In the genomic region with DNA sequence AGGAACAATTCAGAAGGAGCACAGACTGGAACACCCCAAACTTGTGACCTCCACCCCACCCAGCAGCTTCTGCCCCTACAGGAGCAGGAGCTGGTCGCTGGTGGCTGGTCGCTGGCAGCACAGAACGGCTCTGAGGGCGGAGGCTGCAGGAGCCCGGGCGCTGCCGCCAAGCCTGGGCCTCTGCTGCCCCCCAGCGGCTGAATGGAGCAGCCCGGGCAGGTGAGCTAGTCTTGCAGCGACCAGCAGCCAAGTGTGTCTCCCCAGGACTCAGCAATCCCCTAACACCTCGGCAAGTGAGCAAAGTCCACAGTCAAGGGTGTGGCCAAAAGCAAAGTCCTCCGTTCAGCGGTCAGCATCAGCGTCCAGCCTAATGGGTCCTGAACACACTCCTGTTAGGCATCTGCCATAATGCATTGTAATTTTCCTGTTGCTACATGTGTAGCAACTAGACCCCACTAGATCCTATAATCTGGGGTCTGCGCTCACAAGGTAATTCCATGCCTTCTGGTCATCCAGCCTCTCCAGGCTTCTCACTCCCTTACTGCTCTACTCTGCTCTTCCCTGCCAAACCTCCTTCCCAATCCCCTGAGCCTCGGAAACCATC, we compare ENCODE assay signal across 8 cellular contexts. TPM values are rescaled to one million over a fixed set of nuclear protein-coding genes. Genes with fewer than 3 reads are reported as not detected.
A peak's percentile ranks its signal among the peaks of the same experiment; 100 is the strongest.
DNase-seq lines count a peak whose midpoint lies in the region; ATAC-seq and TF ChIP-seq lines count a peak whose summit lies in the region.

No MANE protein-coding gene starts in this region.

- H3K27me3 ChIP-seq in esophagus squamous epithelium, result peaks cover 0 to 14% (median 0%) of the 10 kb centered on the region in 4 donors

- H3K4me1 Mint-ChIP-seq in natural killer cell treated with Interleukin-12 subunit alpha and Interleukin-12 subunit beta and Interleukin-15 and Interleukin-18, amount 100 ng/mL, for 72 hours (ENCODE audit: low read depth in 2 of 2), result no peaks in the 10 kb centered on the region
- H3K4me1 Mint-ChIP-seq in stimulated activated effector memory CD8-positive, alpha-beta T cell treated with anti-CD3 and anti-CD28 coated beads, Interleukin-12 subunit alpha, Interleukin-12 subunit beta, amount 100 ng/mL, for 72 hours, result no peaks in the 10 kb centered on the region

- no peaks in the 10 kb centered on the region for H3K9me3 Mint-ChIP-seq in natural killer cell treated with Interleukin-12 subunit alpha and Interleukin-12 subunit beta and Interleukin-15 and Interleukin-18, amount 100 ng/mL, for 72 hours
- no peaks in the 10 kb centered on the region for H3K9me3 Mint-ChIP-seq in stimulated activated effector memory CD8-positive, alpha-beta T cell treated with anti-CD3 and anti-CD28 coated beads, Interleukin-12 subunit alpha, Interleukin-12 subunit beta, amount 100 ng/mL, for 72 hours

- no peaks in the 10 kb centered on the region for H3K36me3 Mint-ChIP-seq in natural killer cell treated with Interleukin-12 subunit alpha and Interleukin-12 subunit beta and Interleukin-15 and Interleukin-18, amount 100 ng/mL, for 72 hours
- no peaks in the 10 kb centered on the region for H3K36me3 Mint-ChIP-seq in stimulated activated effector memory CD8-positive, alpha-beta T cell treated with anti-CD3 and anti-CD28 coated beads, Interleukin-12 subunit alpha, Interleukin-12 subunit beta, amount 100 ng/mL, for 72 hours

- H3K36me3 ChIP-seq in esophagus squamous epithelium, result no peaks in the 10 kb centered on the region

- peak; percentile 74 to 82 for ATAC-seq in natural killer cell treated with Interleukin-12 subunit alpha and Interleukin-12 subunit beta and Interleukin-15 and Interleukin-18, amount 100 ng/mL, for 72 hours
- ATAC-seq in stimulated activated effector memory CD8-positive, alpha-beta T cell treated with anti-CD3 and anti-CD28 coated beads, Interleukin-12 subunit alpha, Interleukin-12 subunit beta, amount 100 ng/mL, for 72 hours, result peak; percentile 83

- no peak overlapping the region for H3K4me3 Mint-ChIP-seq in natural killer cell treated with Interleukin-12 subunit alpha and Interleukin-12 subunit beta and Interleukin-15 and Interleukin-18, amount 100 ng/mL, for 72 hours
- H3K4me3 Mint-ChIP-seq in stimulated activated effector memory CD8-positive, alpha-beta T cell treated with anti-CD3 and anti-CD28 coated beads, Interleukin-12 subunit alpha, Interleukin-12 subunit beta, amount 100 ng/mL, for 72 hours, result no peak overlapping the region

- H3K27me3 Mint-ChIP-seq in natural killer cell treated with Interleukin-12 subunit alpha and Interleukin-12 subunit beta and Interleukin-15 and Interleukin-18, amount 100 ng/mL, for 72 hours, result peaks cover 1 to 6% of the 10 kb centered on the region in 2 donors

- peaks cover 0 to 10% (median 0%) of the 10 kb centered on the region in 3 donors for H3K4me1 ChIP-seq in esophagus squamous epithelium

- DNase-seq in SHP77 (lab: John Stamatoyannopoulos, UW) (peak; percentile 38 to 56), SHP77 treated with DMSO at 0.1 percent for 48 hours (lab: John Stamatoyannopoulos, UW) (no peak), HuH-7 (ENCODE audit: low spot score) (peak; percentile 82), OCI-M1 (lab: John Stamatoyannopoulos, UW) (peak; percentile 85), activated T-cell treated with anti-CD3 and anti-CD28 coated beads for 48 hours (ENCODE audit: low read depth) (peak; percentile 81), esophagus squamous epithelium (lab: John Stamatoyannopoulos, UW) (no peak)
- peak; percentile 82 for DNase-seq in natural killer cell treated with Interleukin-12 subunit alpha and Interleukin-12 subunit beta and Interleukin-15 and Interleukin-18, amount 100 ng/mL, for 72 hours (ENCODE audit: low spot score)
- DNase-seq in stimulated activated effector memory CD8-positive, alpha-beta T cell treated with anti-CD3 and anti-CD28 coated beads, Interleukin-12 subunit alpha, Interleukin-12 subunit beta, amount 100 ng/mL, for 72 hours (ENCODE audit: low spot score in 2 of 2), result peak; percentile 85 to 90

- 16 to 18% methylated on average over 10 to 11 of the region's 16 CpGs for WGBS in esophagus squamous epithelium, 2 donors

- TF ChIP-seq CTCF in esophagus squamous epithelium (IDR thresholded peaks at IDR 0.05), result peak; percentile 69 to 95 (median 87)

- intact Hi-C loops in esophagus squamous epithelium (cut with DNase I), result no loop called here

- TF ChIP-seq POLR2A in esophagus squamous epithelium (IDR thresholded peaks at IDR 0.05), result no peak

- no peak overlapping the region for H3K27ac Mint-ChIP-seq in natural killer cell treated with Interleukin-12 subunit alpha and Interleukin-12 subunit beta and Interleukin-15 and Interleukin-18, amount 100 ng/mL, for 72 hours
- no peak overlapping the region for H3K27ac Mint-ChIP-seq in stimulated activated effector memory CD8-positive, alpha-beta T cell treated with anti-CD3 and anti-CD28 coated beads, Interleukin-12 subunit alpha, Interleukin-12 subunit beta, amount 100 ng/mL, for 72 hours

- H3K4me3 ChIP-seq in esophagus squamous epithelium, result no peak overlapping the region

- H3K27ac ChIP-seq in esophagus squamous epithelium, result no peak overlapping the region

- no peaks in the 10 kb centered on the region for H3K9me3 ChIP-seq in esophagus squamous epithelium

RNA-seq across cellular contexts. Expression of gene GJB5, which starts 12.1 kb away (rescaled TPM):
- 100 to 1,000 TPM in 2 of 4 donors, 10 to 100 TPM in 2; 91.7 to 123 (median 104) TPM for total RNA-seq in esophagus squamous epithelium
- not detected for total RNA-seq in natural killer cell treated with Interleukin-12 subunit alpha and Interleukin-12 subunit beta and Interleukin-15 and Interleukin-18, amount 100 ng/mL, for 72 hours

RNA-seq across cellular contexts. Expression of gene GJB4, which starts 16.8 kb away (rescaled TPM):
- total RNA-seq in esophagus squamous epithelium, result 1 to 10 TPM; 1.3 to 6.7 (median 2.2) TPM
- total RNA-seq in natural killer cell treated with Interleukin-12 subunit alpha and Interleukin-12 subunit beta and Interleukin-15 and Interleukin-18, amount 100 ng/mL, for 72 hours, result not detected

RNA-seq across cellular contexts. Expression of gene GJB3, which starts 38.2 kb away (rescaled TPM):
- 100 to 1,000 TPM in 2 of 4 donors, 10 to 100 TPM in 2; 82.6 to 123 (median 94.4) TPM for total RNA-seq in esophagus squamous epithelium
- not detected for total RNA-seq in natural killer cell treated with Interleukin-12 subunit alpha and Interleukin-12 subunit beta and Interleukin-15 and Interleukin-18, amount 100 ng/mL, for 72 hours

RNA-seq across cellular contexts. Expression of gene GJA4, which starts 50.0 kb away (rescaled TPM):
- 1 to 10 TPM; 2.0 to 5.0 (median 3.5) TPM for total RNA-seq in esophagus squamous epithelium
- 1 to 10 TPM in 1 of 2 donors, under 1 TPM in 1; 0.86 to 5.9 TPM for total RNA-seq in natural killer cell treated with Interleukin-12 subunit alpha and Interleukin-12 subunit beta and Interleukin-15 and Interleukin-18, amount 100 ng/mL, for 72 hours

Comparison
In these comparisons a context has a peak if more than half of its experiments do, and no peak if none do; other contexts are left out.
1. DNase-seq: peak in SHP77 (2 of 2), HuH-7 (single experiment), OCI-M1 (single experiment), activated T-cell treated with anti-CD3 and anti-CD28 coated beads for 48 hours (single experiment), natural killer cell treated with Interleukin-12 subunit alpha and Interleukin-12 subunit beta and Interleukin-15 and Interleukin-18, amount 100 ng/mL, for 72 hours (single experiment) and stimulated activated effector memory CD8-positive, alpha-beta T cell treated with anti-CD3 and anti-CD28 coated beads, Interleukin-12 subunit alpha, Interleukin-12 subunit beta, amount 100 ng/mL, for 72 hours (2 of 2); none in SHP77 treated with DMSO at 0.1 percent for 48 hours (single experiment) and esophagus squamous epithelium (single experiment).
2. RNA of gene GJB5, which starts 12.1 kb away (total RNA-seq): 91.7 to 123 TPM in esophagus squamous epithelium; not detected in natural killer cell treated with Interleukin-12 subunit alpha and Interleukin-12 subunit beta and Interleukin-15 and Interleukin-18, amount 100 ng/mL, for 72 hours; every median in the first group is over 10 times any median in the second.
3. RNA of gene GJB3, which starts 38.2 kb away (total RNA-seq): 82.6 to 123 TPM in esophagus squamous epithelium; not detected in natural killer cell treated with Interleukin-12 subunit alpha and Interleukin-12 subunit beta and Interleukin-15 and Interleukin-18, amount 100 ng/mL, for 72 hours; every median in the first group is over 10 times any median in the second.